ENCODE assay signal across 34 cellular contexts in genomic region chr16:82589407-82589806, GRCh38.
"Had no signal": no experiment of that assay in that cellular context is flagged by ENCODE, and none has a peak within 500 bp of the region (broad histone marks: within the 10 kb centered on the region; RNA-seq: fewer than 3 reads in every experiment).

No MANE protein-coding gene starts in this region.

- H3K9me3 ChIP-seq: MG63 had no signal

- H3K4me3 ChIP-seq: MG63 had no signal

- DNase-seq: Karpas-422, Kasumi-1, KBM-7, KG1, MG63, MM.1S, NCI-H1048, NCI-H1092, NCI-H1092 treated with DMSO at 0.1 percent for 48 hours, NCI-H1105, NCI-H1105 treated with DMSO at 0.1 percent for 48 hours, NCI-H1417, NCI-H1417 treated with DMSO at 0.1 percent for 48 hours, NCI-H1436, NCI-H1436 treated with DMSO at 0.1 percent for 48 hours, NCI-H146, NCI-H1694, NCI-H1694 treated with DMSO at 0.1 percent for 48 hours, NCI-H187, NCI-H187 treated with DMSO at 0.1 percent for 48 hours, NCI-H1930, NCI-H2029, NCI-H2029 treated with DMSO at 0.1 percent for 48 hours, NCI-H2081, NCI-H2081 treated with DMSO at 0.1 percent for 48 hours, NCI-H2107, NCI-H2171, NCI-H2171 treated with DMSO at 0.1 percent for 48 hours, NCI-H2227 treated with DMSO at 0.1 percent for 48 hours, NCI-H226, NCI-H345, NCI-H446, NCI-H446 treated with DMSO at 0.1 percent for 48 hours had no signal

- H3K27ac ChIP-seq: KMS-11 had no signal

- H3K36me3 ChIP-seq: MG63 had no signal

- H3K27me3 ChIP-seq: MG63 had no signal
